In genomic region chr2:28603821-28604220, GRCh38 we compare ENCODE assay signal across 10 cellular contexts.
"Had no signal": no experiment of that assay in that cellular context is flagged by ENCODE, and none has a peak within 500 bp of the region (broad histone marks: within the 10 kb centered on the region; RNA-seq: fewer than 3 reads in every experiment).

No MANE protein-coding gene starts in this region.

- H3K27me3 ChIP-seq: gastrocnemius medialis, heart right ventricle, thyroid gland had no signal

- H3K4me1 ChIP-seq: thyroid gland had no signal

- DNase-seq: activated CD4-positive, alpha-beta T cell treated with anti-CD3 and anti-CD28 coated beads, Interleukin-2, amount 50 U/mL, for 4 hours; activated CD4-positive, CD25-positive, alpha-beta regulatory T cell treated with anti-CD3 and anti-CD28 coated beads, Interleukin-2, amount 50 U/mL, for 72 hours; activated CD8-positive, alpha-beta memory T cell treated with anti-CD3 and anti-CD28 coated beads, Interleukin-2, amount 10 ng/mL, durations not matched to agents 7 days and 5 days; activated effector memory CD4-positive, alpha-beta T cell treated with anti-CD3 and anti-CD28 coated beads, Interleukin-2, amount 50 U/mL, for 16 hours; activated T-cell treated with anti-CD3 and anti-CD28 coated beads, Interleukin-2, amount 50 U/mL, for 24 hours; amniotic stem cell; gastrocnemius medialis; heart right ventricle; thyroid gland had no signal

- H3K36me3 ChIP-seq: gastrocnemius medialis, heart right ventricle, thyroid gland had no signal

- H3K4me3 ChIP-seq: gastrocnemius medialis, heart right ventricle, thyroid gland had no signal

- H3K27ac ChIP-seq: gastrocnemius medialis, thyroid gland had no signal

- H3K9me3 ChIP-seq: gastrocnemius medialis, heart right ventricle, thyroid gland had no signal

- ATAC-seq: activated CD8-positive, alpha-beta memory T cell treated with anti-CD3 and anti-CD28 coated beads, Interleukin-2, amount 10 ng/mL, durations not matched to agents 7 days and 5 days; activated naive CD4-positive, alpha-beta T cell treated with anti-CD3 and anti-CD28 coated beads, Interleukin-2, amount 50 U/mL, for 72 hours; gastrocnemius medialis; heart right ventricle had no signal
